8 cellular contexts compared by ENCODE assay signal in the genomic region with DNA sequence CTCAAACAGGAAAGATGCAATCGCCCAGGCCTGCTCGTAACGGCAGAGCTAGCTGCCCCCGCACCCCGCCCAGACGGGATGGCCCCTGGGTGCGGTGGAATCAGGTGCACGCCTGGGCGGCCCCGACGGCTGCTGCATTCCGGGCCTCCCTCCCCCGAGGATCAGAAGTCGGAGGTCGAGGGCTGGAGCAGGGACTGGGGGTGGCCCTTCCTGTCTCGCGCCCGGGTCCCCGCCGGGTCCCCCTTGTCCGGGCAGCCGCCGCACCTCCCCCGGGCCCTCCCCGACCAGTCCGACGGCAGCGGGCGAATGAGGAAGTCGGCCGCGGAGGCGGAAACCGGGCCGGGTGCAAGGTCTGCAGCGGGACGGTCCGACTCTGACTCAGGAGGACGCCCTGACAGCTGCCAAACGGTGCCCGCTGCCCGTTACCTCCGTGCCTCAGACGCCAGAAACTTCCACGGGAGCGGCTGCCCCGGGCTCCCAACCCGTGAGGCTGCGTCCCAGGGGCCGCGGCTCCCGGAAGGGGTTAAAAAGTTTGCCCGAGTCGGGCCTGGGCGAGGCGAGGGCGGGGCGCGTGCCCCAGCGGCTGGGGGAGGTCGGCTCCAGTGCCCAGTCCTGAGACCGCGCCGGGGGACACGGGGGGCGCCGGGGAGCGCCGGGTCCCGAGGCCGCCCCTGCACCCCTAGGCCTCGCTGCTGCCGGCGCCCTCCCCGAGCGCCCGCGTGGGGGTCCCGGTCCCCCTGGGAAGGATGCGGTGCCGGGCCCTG. TPM values are rescaled to one million over a fixed set of nuclear protein-coding genes. Genes with fewer than 3 reads are reported as not detected.
DNase-seq lines count a peak whose midpoint lies in the region; ATAC-seq and TF ChIP-seq lines count a peak whose summit lies in the region.

No MANE protein-coding gene starts in this region.

- H3K4me1 ChIP-seq in BLaER1 (peaks cover 76% of the 10 kb centered on the region), HUES48 (ENCODE audit: control insufficient read depth, insufficient read depth, low read length) (peaks cover 20% of the 10 kb centered on the region)

- no peaks in the 10 kb centered on the region for H3K27me3 Mint-ChIP-seq in activated CD8-positive, alpha-beta T cell treated with anti-CD3 and anti-CD28 coated beads, Interleukin-2, amount 10 ng/mL, durations not matched to agents 7 days and 5 days (ENCODE audit: low read depth)

- H3K27ac Mint-ChIP-seq in activated CD8-positive, alpha-beta T cell treated with anti-CD3 and anti-CD28 coated beads, Interleukin-2, amount 10 ng/mL, durations not matched to agents 7 days and 5 days, result peak overlapping the region; percentile 92

- H3K36me3 ChIP-seq in BLaER1 (peaks cover 17% of the 10 kb centered on the region), HUES48 (ENCODE audit: control insufficient read depth, insufficient read depth, low read length) (peaks cover 6% of the 10 kb centered on the region; the same call in 1 of the 2 replicates), neural cell (ENCODE audit: insufficient read depth, low read length) (no peaks in the 10 kb centered on the region)

- H4K20me1 ChIP-seq in BLaER1, result peaks cover 57% of the 10 kb centered on the region
- H4K20me1 ChIP-seq in neural cell (ENCODE audit: insufficient read depth), result no peaks in the 10 kb centered on the region

- peak; percentile 23 for ATAC-seq in GM19324 (IDR thresholded peaks at IDR 0.05; ENCODE audit: low FRiP score, unreplicated experiment)
- ATAC-seq in activated CD8-positive, alpha-beta T cell treated with anti-CD3 and anti-CD28 coated beads, Interleukin-2, amount 10 ng/mL, durations not matched to agents 7 days and 5 days, result peak; percentile 7

- H3K9me2 ChIP-seq in neural cell (ENCODE audit: insufficient read depth, low read length), result no peaks in the 10 kb centered on the region

- peak; percentile 75 for DNase-seq in activated CD8-positive, alpha-beta T cell treated with anti-CD3 and anti-CD28 coated beads, Interleukin-2, amount 10 ng/mL, durations not matched to agents 7 days and 5 days
- DNase-seq in fibroblast of mammary gland (ENCODE audit: low read depth) (no peak), NCI-H2196 treated with DMSO at 0.1 percent for 48 hours (lab: John Stamatoyannopoulos, UW; ENCODE audit: unreplicated experiment) (no peak)
- DNase-seq in effector CD4-positive, alpha-beta T cell, result no peak

- POLR2A ChIA-PET in activated CD8-positive, alpha-beta T cell treated with anti-CD3 and anti-CD28 coated beads, Interleukin-2, amount 10 ng/mL, durations not matched to agents 7 days and 5 days (lab: Charles Lee), result interaction anchor here (0.8 to 5.1 kb wide), 13 partner anchors 10 to 95 kb away, joined by 3 to 37 read pairs (median 4); a partner anchor contains a TSS

- TF ChIP-seq CTCF in fibroblast of mammary gland (conservative IDR thresholded peaks at IDR 0.05; ENCODE audit: control insufficient read depth, insufficient read depth, low read depth, low read length), result no peak
- TF ChIP-seq CTCF in neural cell (IDR thresholded peaks at IDR 0.05; ENCODE audit: poor library complexity, severe bottlenecking), result no peak

- peak overlapping the region; percentile 88 for H3K4me3 Mint-ChIP-seq in activated CD8-positive, alpha-beta T cell treated with anti-CD3 and anti-CD28 coated beads, Interleukin-2, amount 10 ng/mL, durations not matched to agents 7 days and 5 days

- H3K9me3 Mint-ChIP-seq in activated CD8-positive, alpha-beta T cell treated with anti-CD3 and anti-CD28 coated beads, Interleukin-2, amount 10 ng/mL, durations not matched to agents 7 days and 5 days (ENCODE audit: insufficient read depth), result no peaks in the 10 kb centered on the region

- H3K79me2 ChIP-seq in neural cell (replicated peaks; ENCODE audit: insufficient read depth, low read length), result peaks cover 40% of the 10 kb centered on the region

- H3K9ac ChIP-seq in BLaER1 (peak overlapping the region; percentile 95), HUES48 (ENCODE audit: low read depth, low read length) (peak overlapping the region; percentile 86), neural cell (ENCODE audit: low read length) (peak overlapping the region; percentile 80)

- H3K4me3 ChIP-seq in BLaER1 (peak overlapping the region; percentile 95), HUES48 (ENCODE audit: low read depth, low read length) (peak overlapping the region; percentile 87), fibroblast of mammary gland (ENCODE audit: control insufficient read depth, low read depth, low read length) (peak overlapping the region; percentile 89), neural cell (ENCODE audit: low read length) (peak overlapping the region; percentile 89)

- no peaks in the 10 kb centered on the region for H3F3A ChIP-seq in neural cell (ENCODE audit: insufficient read depth, low read length, poor library complexity, severe bottlenecking)

- no peak for TF ChIP-seq RAD21 in neural cell (conservative IDR thresholded peaks at IDR 0.05)

- peaks cover 52% of the 10 kb centered on the region for H3K4me1 Mint-ChIP-seq in activated CD8-positive, alpha-beta T cell treated with anti-CD3 and anti-CD28 coated beads, Interleukin-2, amount 10 ng/mL, durations not matched to agents 7 days and 5 days (ENCODE audit: low read depth)

- no peak for TF ChIP-seq EP300 in neural cell (conservative IDR thresholded peaks at IDR 0.05; ENCODE audit: poor library complexity, severe bottlenecking)

- peak overlapping the region; percentile 21 for H2AFZ ChIP-seq in neural cell (ENCODE audit: low read depth, low read length)

- H3K36me3 Mint-ChIP-seq in activated CD8-positive, alpha-beta T cell treated with anti-CD3 and anti-CD28 coated beads, Interleukin-2, amount 10 ng/mL, durations not matched to agents 7 days and 5 days (ENCODE audit: low read depth), result peaks cover 41% of the 10 kb centered on the region

- H3K9me3 ChIP-seq in BLaER1, result no peaks in the 10 kb centered on the region
- no peaks in the 10 kb centered on the region for H3K9me3 ChIP-seq in HUES48 (ENCODE audit: control insufficient read depth, insufficient read depth, low read length)
- H3K9me3 ChIP-seq in neural cell (ENCODE audit: low read length), result no peaks in the 10 kb centered on the region

- peak overlapping the region; percentile 100 for H3K4me2 ChIP-seq in BLaER1
- peak overlapping the region; percentile 69 for H3K4me2 ChIP-seq in neural cell (ENCODE audit: low read length)

- CTCF ChIA-PET in activated CD8-positive, alpha-beta T cell treated with anti-CD3 and anti-CD28 coated beads, Interleukin-2, amount 10 ng/mL, durations not matched to agents 7 days and 5 days (lab: Charles Lee), result interaction anchor here (1.0 to 2.2 kb wide), 10 partner anchors 10 to 86 kb away, joined by 3 to 17 read pairs (median 4); no protein-coding TSS in a partner anchor

- H3K27me3 ChIP-seq in BLaER1 (no peaks in the 10 kb centered on the region), HUES48 (ENCODE audit: control insufficient read depth, insufficient read depth, low read length) (no peaks in the 10 kb centered on the region), neural cell (ENCODE audit: insufficient read depth, low read depth, low read length) (no peaks in the 10 kb centered on the region)

- H3K27ac ChIP-seq in BLaER1 (peak overlapping the region; percentile 97), HUES48 (ENCODE audit: low read depth, low read length) (peak overlapping the region; percentile 96), neural cell (ENCODE audit: low read length) (no peak overlapping the region)

TF ChIP-seq in neural cell, 6 proteins besides CTCF, POLR2A, EP300 and RAD21:
- TF ChIP-seq MXI1 (conservative IDR thresholded peaks at IDR 0.05; ENCODE audit: poor library complexity, severe bottlenecking), result no peak
- peak; percentile 32 for TF ChIP-seq TAF1 (IDR thresholded peaks at IDR 0.05; ENCODE audit: low read depth)

RNA-seq across cellular contexts. Expression of a gene that starts 0.7 kb away (rescaled TPM):
- total RNA-seq in activated CD8-positive, alpha-beta T cell treated with anti-CD3 and anti-CD28 coated beads, Interleukin-2, amount 10 ng/mL, durations not matched to agents 7 days and 5 days, result 100 to 1,000 TPM; 857 to 883 TPM
- 7.1 and 8.1 TPM in 2 replicates for polyA plus RNA-seq in neural cell
- 33.8 and 36.3 TPM in 2 replicates for polyA minus RNA-seq in neural cell
